ENCODE assay signal across 1 cellular context in genomic region chr16:3849751-3850543, GRCh38.
TF ChIP-seq lines count a peak whose summit lies in the region.

No MANE protein-coding gene starts in this region.

TF ChIP-seq in GM23338, 12 proteins besides CTCF, POLR2A, EP300 and RAD21:
- TF ChIP-seq EZH2 (IDR thresholded peaks at IDR 0.05; ENCODE audit: low read depth, unreplicated experiment), result no peak
- no peak for TF ChIP-seq JUNB (IDR thresholded peaks at IDR 0.05; ENCODE audit: unreplicated experiment)
- TF ChIP-seq ZNF462 (CRISPR knock-in tag; IDR thresholded peaks at IDR 0.05), result no peak
- no peak for TF ChIP-seq EZH2phosphoT487 (IDR thresholded peaks at IDR 0.05; ENCODE audit: unreplicated experiment)
